ENCODE assay signal across 1 cellular context in genomic region chr14:79965896-79966295, GRCh38.
TF ChIP-seq lines count a peak whose summit lies in the region.

No MANE protein-coding gene starts in this region.

TF ChIP-seq in GM23338, 12 proteins besides CTCF, POLR2A, EP300 and RAD21 (continued from another document):
- TF ChIP-seq, protein P1, sequence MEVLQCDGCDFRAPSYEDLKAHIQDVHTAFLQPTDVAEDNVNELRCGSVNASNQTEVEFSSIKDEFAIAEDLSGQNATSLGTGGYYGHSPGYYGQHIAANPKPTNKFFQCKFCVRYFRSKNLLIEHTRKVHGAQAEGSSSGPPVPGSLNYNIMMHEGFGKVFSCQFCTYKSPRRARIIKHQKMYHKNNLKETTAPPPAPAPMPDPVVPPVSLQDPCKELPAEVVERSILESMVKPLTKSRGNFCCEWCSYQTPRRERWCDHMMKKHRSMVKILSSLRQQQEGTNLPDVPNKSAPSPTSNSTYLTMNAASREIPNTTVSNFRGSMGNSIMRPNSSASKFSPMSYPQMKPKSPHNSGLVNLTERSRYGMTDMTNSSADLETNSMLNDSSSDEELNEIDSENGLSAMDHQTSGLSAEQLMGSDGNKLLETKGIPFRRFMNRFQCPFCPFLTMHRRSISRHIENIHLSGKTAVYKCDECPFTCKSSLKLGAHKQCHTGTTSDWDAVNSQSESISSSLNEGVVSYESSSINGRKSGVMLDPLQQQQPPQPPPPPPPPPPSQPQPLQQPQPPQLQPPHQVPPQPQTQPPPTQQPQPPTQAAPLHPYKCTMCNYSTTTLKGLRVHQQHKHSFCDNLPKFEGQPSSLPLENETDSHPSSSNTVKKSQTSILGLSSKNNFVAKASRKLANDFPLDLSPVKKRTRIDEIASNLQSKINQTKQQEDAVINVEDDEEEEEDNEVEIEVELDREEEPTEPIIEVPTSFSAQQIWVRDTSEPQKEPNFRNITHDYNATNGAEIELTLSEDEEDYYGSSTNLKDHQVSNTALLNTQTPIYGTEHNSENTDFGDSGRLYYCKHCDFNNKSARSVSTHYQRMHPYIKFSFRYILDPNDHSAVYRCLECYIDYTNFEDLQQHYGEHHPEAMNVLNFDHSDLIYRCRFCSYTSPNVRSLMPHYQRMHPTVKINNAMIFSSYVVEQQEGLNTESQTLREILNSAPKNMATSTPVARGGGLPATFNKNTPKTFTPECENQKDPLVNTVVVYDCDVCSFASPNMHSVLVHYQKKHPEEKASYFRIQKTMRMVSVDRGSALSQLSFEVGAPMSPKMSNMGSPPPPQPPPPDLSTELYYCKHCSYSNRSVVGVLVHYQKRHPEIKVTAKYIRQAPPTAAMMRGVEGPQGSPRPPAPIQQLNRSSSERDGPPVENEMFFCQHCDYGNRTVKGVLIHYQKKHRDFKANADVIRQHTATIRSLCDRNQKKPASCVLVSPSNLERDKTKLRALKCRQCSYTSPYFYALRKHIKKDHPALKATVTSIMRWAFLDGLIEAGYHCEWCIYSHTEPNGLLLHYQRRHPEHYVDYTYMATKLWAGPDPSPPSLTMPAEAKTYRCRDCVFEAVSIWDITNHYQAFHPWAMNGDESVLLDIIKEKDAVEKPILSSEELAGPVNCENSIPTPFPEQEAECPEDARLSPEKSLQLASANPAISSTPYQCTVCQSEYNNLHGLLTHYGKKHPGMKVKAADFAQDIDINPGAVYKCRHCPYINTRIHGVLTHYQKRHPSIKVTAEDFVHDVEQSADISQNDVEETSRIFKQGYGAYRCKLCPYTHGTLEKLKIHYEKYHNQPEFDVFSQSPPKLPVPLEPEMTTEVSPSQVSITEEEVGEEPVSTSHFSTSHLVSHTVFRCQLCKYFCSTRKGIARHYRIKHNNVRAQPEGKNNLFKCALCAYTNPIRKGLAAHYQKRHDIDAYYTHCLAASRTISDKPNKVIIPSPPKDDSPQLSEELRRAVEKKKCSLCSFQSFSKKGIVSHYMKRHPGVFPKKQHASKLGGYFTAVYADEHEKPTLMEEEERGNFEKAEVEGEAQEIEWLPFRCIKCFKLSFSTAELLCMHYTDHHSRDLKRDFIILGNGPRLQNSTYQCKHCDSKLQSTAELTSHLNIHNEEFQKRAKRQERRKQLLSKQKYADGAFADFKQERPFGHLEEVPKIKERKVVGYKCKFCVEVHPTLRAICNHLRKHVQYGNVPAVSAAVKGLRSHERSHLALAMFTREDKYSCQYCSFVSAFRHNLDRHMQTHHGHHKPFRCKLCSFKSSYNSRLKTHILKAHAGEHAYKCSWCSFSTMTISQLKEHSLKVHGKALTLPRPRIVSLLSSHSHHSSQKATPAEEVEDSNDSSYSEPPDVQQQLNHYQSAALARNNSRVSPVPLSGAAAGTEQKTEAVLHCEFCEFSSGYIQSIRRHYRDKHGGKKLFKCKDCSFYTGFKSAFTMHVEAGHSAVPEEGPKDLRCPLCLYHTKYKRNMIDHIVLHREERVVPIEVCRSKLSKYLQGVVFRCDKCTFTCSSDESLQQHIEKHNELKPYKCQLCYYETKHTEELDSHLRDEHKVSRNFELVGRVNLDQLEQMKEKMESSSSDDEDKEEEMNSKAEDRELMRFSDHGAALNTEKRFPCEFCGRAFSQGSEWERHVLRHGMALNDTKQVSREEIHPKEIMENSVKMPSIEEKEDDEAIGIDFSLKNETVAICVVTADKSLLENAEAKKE (CRISPR knock-in tag; IDR thresholded peaks at IDR 0.05) = no peak
- no peak for TF ChIP-seq ZNF331 (CRISPR knock-in tag; IDR thresholded peaks at IDR 0.05; ENCODE audit: low read depth)
- TF ChIP-seq ETS1 (IDR thresholded peaks at IDR 0.05) = no peak
- no peak for TF ChIP-seq EZH2 (IDR thresholded peaks at IDR 0.05; ENCODE audit: low read depth, unreplicated experiment)
